Comparison of ENCODE assay signal across 24 cellular contexts in the genomic region with DNA sequence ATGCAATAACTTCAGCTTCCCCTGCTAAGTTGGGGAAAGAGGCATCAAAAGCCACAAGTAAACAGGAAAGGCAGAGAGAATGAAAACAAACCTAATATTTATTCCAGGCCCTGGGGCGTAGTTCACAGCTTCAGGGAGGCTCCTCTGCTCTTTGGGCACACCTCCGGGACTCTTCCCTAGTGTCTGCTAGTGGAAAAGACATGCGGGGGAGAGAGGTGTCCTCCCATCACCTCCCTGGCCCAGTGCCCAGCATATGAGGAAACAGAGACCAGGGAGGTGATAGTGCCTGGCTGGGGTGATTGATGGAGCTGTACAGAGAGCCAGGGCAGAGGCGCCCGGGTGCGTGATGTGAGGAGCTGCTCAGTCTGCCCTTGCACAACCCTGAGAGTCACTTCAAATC.
DNase-seq lines count a peak whose midpoint lies in the region; ATAC-seq, FAIRE-seq and TF ChIP-seq lines count a peak whose summit lies in the region.
"Had no signal": no experiment of that assay in that cellular context is flagged by ENCODE, and none has a peak within 500 bp of the region (broad histone marks: within the 10 kb centered on the region; RNA-seq: fewer than 3 reads in every experiment).

No MANE protein-coding gene starts in this region.

- TF ChIP-seq RAD21 in A549 (conservative IDR thresholded peaks at IDR 0.05 in 1 of 2, IDR thresholded peaks at IDR 0.05 in 1 of 2): no peak

- CTCF ChIA-PET in A549 (lab: Yijun Ruan, JAX): interaction anchor here (1.4 to 2.5 kb wide), 3 partner anchors 10 to 42 kb away, joined by 3 to 13 read pairs (median 4); no protein-coding TSS in a partner anchor
- CTCF ChIA-PET in activated CD8-positive, alpha-beta T cell treated with anti-CD3 and anti-CD28 coated beads, Interleukin-2, amount 10 ng/mL, durations not matched to agents 7 days and 5 days (lab: Charles Lee): interaction anchor here (1.2 to 2.0 kb wide), 7 partner anchors 9 to 489 kb away, joined by 3 to 11 read pairs (median 4); partner anchors contain the start of gene RASL11A

- H3K4me3 ChIP-seq in A549: no peak overlapping the region
- H3K4me3 ChIP-seq: body of pancreas, prostate gland had no signal

- H3K4me1 Mint-ChIP-seq in activated CD8-positive, alpha-beta T cell treated with anti-CD3 and anti-CD28 coated beads, Interleukin-2, amount 10 ng/mL, durations not matched to agents 7 days and 5 days (ENCODE audit: low read depth): no peaks in the 10 kb centered on the region
- H3K4me1 Mint-ChIP-seq: activated CD4-positive, alpha-beta T cell treated with anti-CD3 and anti-CD28 coated beads for 36 hours had no signal

- H3K4me3 Mint-ChIP-seq in activated CD8-positive, alpha-beta T cell treated with anti-CD3 and anti-CD28 coated beads, Interleukin-2, amount 10 ng/mL, durations not matched to agents 7 days and 5 days: no peak overlapping the region
- H3K4me3 Mint-ChIP-seq: activated CD4-positive, alpha-beta T cell treated with anti-CD3 and anti-CD28 coated beads for 36 hours; activated T-cell treated with anti-CD3 and anti-CD28 coated beads, Interleukin-2, amount 50 U/mL, for 24 hours; CD4-positive, alpha-beta T cell; T-cell; type B pancreatic cell had no signal

- ATAC-seq in A549: peak; percentile 42 to 48; a peak in 3 of 6 replicates
- no peak for ATAC-seq in activated CD8-positive, alpha-beta T cell treated with anti-CD3 and anti-CD28 coated beads, Interleukin-2, amount 10 ng/mL, durations not matched to agents 7 days and 5 days
- no peak for ATAC-seq in GM21390 (IDR thresholded peaks at IDR 0.05; ENCODE audit: unreplicated experiment)
- ATAC-seq: activated CD4-positive, alpha-beta T cell treated with anti-CD3 and anti-CD28 coated beads for 36 hours; body of pancreas; Panc1; T-cell had no signal

- no peak for TF ChIP-seq EP300 in A549 (IDR thresholded peaks at IDR 0.05)

- no peaks in the 10 kb centered on the region for H3K9me3 Mint-ChIP-seq in activated CD8-positive, alpha-beta T cell treated with anti-CD3 and anti-CD28 coated beads, Interleukin-2, amount 10 ng/mL, durations not matched to agents 7 days and 5 days (ENCODE audit: insufficient read depth)
- H3K9me3 Mint-ChIP-seq: activated T-cell treated with anti-CD3 and anti-CD28 coated beads, Interleukin-2, amount 50 U/mL, for 24 hours; CD4-positive, alpha-beta T cell; T-cell had no signal

- H3K27ac ChIP-seq in A549: no peak overlapping the region
- H3K27ac ChIP-seq: body of pancreas, prostate gland had no signal

- no peaks in the 10 kb centered on the region for H3K9me3 ChIP-seq in A549
- H3K9me3 ChIP-seq: body of pancreas, prostate gland had no signal

- peaks cover 9% of the 10 kb centered on the region for H3K27me3 Mint-ChIP-seq in activated CD8-positive, alpha-beta T cell treated with anti-CD3 and anti-CD28 coated beads, Interleukin-2, amount 10 ng/mL, durations not matched to agents 7 days and 5 days (ENCODE audit: low read depth)

- 10% methylated on average over 6 of the region's 6 CpGs for WGBS in A549 (ENCODE audit: missing lambda C conversion rate)

- no peak for TF ChIP-seq POLR2A in A549 (IDR thresholded peaks at IDR 0.05; ENCODE audit: low read length)

- peaks cover 11% of the 10 kb centered on the region; the same call in 1 of the 3 replicates for H3K4me1 ChIP-seq in A549
- H3K4me1 ChIP-seq: body of pancreas, prostate gland had no signal

- no peak for TF ChIP-seq CTCF in A549 (IDR thresholded peaks at IDR 0.05)

- in situ Hi-C loops in Caki2 (cut with HindIII; ENCODE audit: low pct_unique_long_range_greater_than_20kb, low sequenced_read_pairs): no loop called here

- peak overlapping the region; percentile 26; the same call in 1 of the 3 replicates for H3K4me2 ChIP-seq in A549

- H3K36me3 Mint-ChIP-seq in activated CD8-positive, alpha-beta T cell treated with anti-CD3 and anti-CD28 coated beads, Interleukin-2, amount 10 ng/mL, durations not matched to agents 7 days and 5 days (ENCODE audit: low read depth): no peaks in the 10 kb centered on the region
- H3K36me3 Mint-ChIP-seq: T-cell had no signal

- POLR2A ChIA-PET in A549 (lab: Yijun Ruan, JAX): no interaction called here
- POLR2A ChIA-PET in activated CD8-positive, alpha-beta T cell treated with anti-CD3 and anti-CD28 coated beads, Interleukin-2, amount 10 ng/mL, durations not matched to agents 7 days and 5 days (lab: Charles Lee): interaction anchor here (0.5 kb wide), 1 partner anchor 101 kb away, joined by 3 read pairs; no protein-coding TSS in a partner anchor

- DNase-seq in A549 (ENCODE audit: low read depth in 1 of 2, low spot score in 1 of 2) (peak in 1 of 2 experiments; percentile 9), Caki2 (ENCODE audit: low read depth) (peak; percentile 20), SKM-1 treated with dmso at 0.1 percent for 144 hours (lab: John Stamatoyannopoulos, UW; ENCODE audit: unreplicated experiment) (peak; percentile 26), left kidney (ENCODE audit: low read depth, low spot score) (peak; percentile 93), DMS 273 treated with DMSO at 0.1 percent for 48 hours (lab: John Stamatoyannopoulos, UW) (no peak), medulla oblongata (ENCODE audit: extremely low spot score) (no peak)
- no peak for DNase-seq in activated CD8-positive, alpha-beta T cell treated with anti-CD3 and anti-CD28 coated beads, Interleukin-2, amount 10 ng/mL, durations not matched to agents 7 days and 5 days
- DNase-seq: activated CD4-positive, alpha-beta T cell treated with anti-CD3 and anti-CD28 coated beads for 36 hours; activated T-cell treated with anti-CD3 and anti-CD28 coated beads, Interleukin-2, amount 50 U/mL, for 24 hours; CD4-positive, alpha-beta T cell; foreskin fibroblast; GDM1; NCI-H1092; NCI-H187 treated with DMSO at 0.1 percent for 48 hours; NCI-H446 treated with DMSO at 0.1 percent for 48 hours; stimulated activated CD8-positive, alpha-beta memory T cell treated with anti-CD3 and anti-CD28 coated beads, Interleukin-4, amount 100 ng/mL, for 48 hours; T-cell had no signal

- no peak overlapping the region for H3K27ac Mint-ChIP-seq in activated CD8-positive, alpha-beta T cell treated with anti-CD3 and anti-CD28 coated beads, Interleukin-2, amount 10 ng/mL, durations not matched to agents 7 days and 5 days
- H3K27ac Mint-ChIP-seq: activated CD4-positive, alpha-beta T cell treated with anti-CD3 and anti-CD28 coated beads for 36 hours; activated T-cell treated with anti-CD3 and anti-CD28 coated beads, Interleukin-2, amount 50 U/mL, for 24 hours; CD4-positive, alpha-beta T cell; type B pancreatic cell had no signal

- FAIRE-seq in A549 (lab: Jason Lieb, UNC): no peak
- FAIRE-seq: H1, TTC549 had no signal

TF ChIP-seq in A549, 52 proteins besides CTCF, POLR2A, EP300 and RAD21:
- TF ChIP-seq ESRRA (IDR thresholded peaks at IDR 0.05; ENCODE audit: borderline replicate concordance, low read length): no peak
- no peak for TF ChIP-seq BHLHE40 (IDR thresholded peaks at IDR 0.05; ENCODE audit: low read depth, low read length)

Comparison
In these comparisons a context has a peak if more than half of its experiments do, and no peak if none do; other contexts are left out.
1. ATAC-seq: peak in A549 (2 of 2); none in activated CD8-positive, alpha-beta T cell treated with anti-CD3 and anti-CD28 coated beads, Interleukin-2, amount 10 ng/mL, durations not matched to agents 7 days and 5 days (single experiment) and GM21390 (single experiment).
2. DNase-seq: peak in Caki2 (single experiment), SKM-1 treated with dmso at 0.1 percent for 144 hours (single experiment) and left kidney (single experiment); none in DMS 273 treated with DMSO at 0.1 percent for 48 hours (single experiment), activated CD8-positive, alpha-beta T cell treated with anti-CD3 and anti-CD28 coated beads, Interleukin-2, amount 10 ng/mL, durations not matched to agents 7 days and 5 days (single experiment) and medulla oblongata (single experiment).